Comparison of ENCODE assay signal across 15 cellular contexts in the genomic region with DNA sequence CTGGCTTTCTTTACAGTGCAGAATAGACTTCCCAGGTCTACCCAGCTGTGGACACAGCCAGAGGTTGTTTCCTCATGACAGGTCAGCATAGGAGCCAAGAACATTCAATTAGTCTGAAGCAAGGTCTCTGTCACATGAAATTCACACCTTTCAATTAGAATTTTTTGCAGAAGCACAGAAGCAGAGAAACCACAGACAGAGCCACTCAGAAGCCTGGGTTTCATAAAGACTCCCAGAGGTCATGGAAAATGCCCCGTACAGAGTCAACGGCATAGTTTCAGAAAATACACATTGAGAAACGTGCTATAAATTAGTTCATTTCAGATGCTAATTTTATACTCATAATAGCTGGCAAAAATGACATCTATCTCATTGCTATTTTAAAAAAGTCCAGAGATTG.
A peak's percentile ranks its signal among the peaks of the same experiment; 100 is the strongest.
DNase-seq lines count a peak whose midpoint lies in the region; ATAC-seq and TF ChIP-seq lines count a peak whose summit lies in the region.
"Had no signal": no experiment of that assay in that cellular context is flagged by ENCODE, and none has a peak within 500 bp of the region (broad histone marks: within the 10 kb centered on the region; RNA-seq: fewer than 3 reads in every experiment).

No MANE protein-coding gene starts in this region.

- BruUV-seq in PC-3 (replicated peaks; lab: Mats Ljungman, UMichigan) (no TSS peak), MCF 10A (replicated peaks; lab: Mats Ljungman, UMichigan) (no TSS peak)

- peak; percentile 90 for DNase-seq in esophagus muscularis mucosa (ENCODE audit: extremely low spot score)
- DNase-seq in PC-3: no peak
- no peak for DNase-seq in MCF 10A (ENCODE audit: unreplicated experiment)
- DNase-seq in UCSD-AML1 (lab: John Stamatoyannopoulos, UW; ENCODE audit: unreplicated experiment): no peak
- DNase-seq in NCI-H1092 (lab: John Stamatoyannopoulos, UW): no peak
- DNase-seq: activated CD8-positive, alpha-beta T cell treated with anti-CD3 and anti-CD28 coated beads for 36 hours; activated naive CD8-positive, alpha-beta T cell treated with anti-CD3 and anti-CD28 coated beads, Interleukin-2, amount 10 ng/mL, durations not matched to agents 7 days and 5 days; dermis blood vessel endothelial cell; NCI-H774; stimulated activated CD4-positive, alpha-beta T cell treated with anti-CD3 and anti-CD28 coated beads, Interleukin-4, amount 100 ng/mL, for 4 hours had no signal

- no peaks in the 10 kb centered on the region for H3F3A ChIP-seq in PC-3 (ENCODE audit: low read length, unreplicated experiment)

- no peak overlapping the region for H3K9ac ChIP-seq in PC-3 (ENCODE audit: low read length)

- no peaks in the 10 kb centered on the region for H3K4me1 Mint-ChIP-seq in MCF 10A (ENCODE audit: insufficient read depth, unreplicated experiment)
- H3K4me1 Mint-ChIP-seq: activated naive CD8-positive, alpha-beta T cell treated with anti-CD3 and anti-CD28 coated beads, Interleukin-2, amount 10 ng/mL, durations not matched to agents 7 days and 5 days had no signal

- TF ChIP-seq CTCF in esophagus muscularis mucosa (IDR thresholded peaks at IDR 0.05) (no peak), PC-3 (conservative IDR thresholded peaks at IDR 0.05; ENCODE audit: low read depth, low read length) (no peak), MCF 10A (IDR thresholded peaks at IDR 0.05; ENCODE audit: unreplicated experiment) (no peak)

- no peaks in the 10 kb centered on the region for H3K36me3 ChIP-seq in esophagus muscularis mucosa
- no peaks in the 10 kb centered on the region for H3K36me3 ChIP-seq in PC-3 (ENCODE audit: low read depth, low read length)
- H3K36me3 ChIP-seq: thoracic aorta had no signal

- intact Hi-C loops in esophagus muscularis mucosa (cut with DNase I) (no loop called here), PC-3 (cut with micrococcal nuclease) (no loop called here), MCF 10A (cut with micrococcal nuclease) (no loop called here)

- no peaks in the 10 kb centered on the region for H3K27me3 Mint-ChIP-seq in MCF 10A (ENCODE audit: insufficient read depth, unreplicated experiment)
- H3K27me3 Mint-ChIP-seq: activated CD8-positive, alpha-beta T cell treated with anti-CD3 and anti-CD28 coated beads for 36 hours; activated naive CD8-positive, alpha-beta T cell treated with anti-CD3 and anti-CD28 coated beads, Interleukin-2, amount 10 ng/mL, durations not matched to agents 7 days and 5 days had no signal

- no peak overlapping the region for H2AFZ ChIP-seq in PC-3 (ENCODE audit: low read length)

- H3K4me2 ChIP-seq in PC-3 (ENCODE audit: low read length): no peak overlapping the region

- ATAC-seq in GM18520 (IDR thresholded peaks at IDR 0.05; ENCODE audit: unreplicated experiment) (peak; percentile 56), GM21423 (IDR thresholded peaks at IDR 0.05; ENCODE audit: unreplicated experiment) (peak; percentile 49), HG03097 (IDR thresholded peaks at IDR 0.05; ENCODE audit: low FRiP score, unreplicated experiment) (peak; percentile 43), PC-3 (no peak)
- ATAC-seq: activated CD8-positive, alpha-beta T cell treated with anti-CD3 and anti-CD28 coated beads for 36 hours had no signal

- TF ChIP-seq EP300 in esophagus muscularis mucosa (IDR thresholded peaks at IDR 0.05): no peak

- CTCF ChIA-PET in PC-3 (lab: Charles Lee) (no interaction called here), MCF 10A (lab: Yijun Ruan, JAX) (interaction anchor here (0.6 kb wide), 1 partner anchor 16 kb away, joined by 5 read pairs; no protein-coding TSS in a partner anchor)

- no peak overlapping the region for H3K4me3 Mint-ChIP-seq in MCF 10A (ENCODE audit: unreplicated experiment)
- H3K4me3 Mint-ChIP-seq: activated CD8-positive, alpha-beta T cell treated with anti-CD3 and anti-CD28 coated beads for 36 hours; activated naive CD8-positive, alpha-beta T cell treated with anti-CD3 and anti-CD28 coated beads, Interleukin-2, amount 10 ng/mL, durations not matched to agents 7 days and 5 days; activated T-helper 1 cell treated with anti-CD3 and anti-CD28 coated beads, Interleukin-12 subunit alpha, Interleukin-12 subunit beta, Interleukin-2, Interleukin-4 antibody, amounts not matched to agents 30 ng/mL and 10 ng/mL and 1 ng/mL, durations not matched to agents 14 hours and 24 hours and 36 hours had no signal

- H3K27ac Mint-ChIP-seq in MCF 10A (ENCODE audit: low read depth, unreplicated experiment): no peak overlapping the region
- H3K27ac Mint-ChIP-seq: activated CD8-positive, alpha-beta T cell treated with anti-CD3 and anti-CD28 coated beads for 36 hours; activated naive CD8-positive, alpha-beta T cell treated with anti-CD3 and anti-CD28 coated beads, Interleukin-2, amount 10 ng/mL, durations not matched to agents 7 days and 5 days; activated T-helper 1 cell treated with anti-CD3 and anti-CD28 coated beads, Interleukin-12 subunit alpha, Interleukin-12 subunit beta, Interleukin-2, Interleukin-4 antibody, amounts not matched to agents 30 ng/mL and 10 ng/mL and 1 ng/mL, durations not matched to agents 14 hours and 24 hours and 36 hours had no signal

- peaks cover 6% of the 10 kb centered on the region for H3K36me3 Mint-ChIP-seq in MCF 10A (ENCODE audit: insufficient read depth, unreplicated experiment)
- H3K36me3 Mint-ChIP-seq: activated naive CD8-positive, alpha-beta T cell treated with anti-CD3 and anti-CD28 coated beads, Interleukin-2, amount 10 ng/mL, durations not matched to agents 7 days and 5 days had no signal

- H3K4me3 ChIP-seq in esophagus muscularis mucosa (no peak overlapping the region), PC-3 (ENCODE audit: low read length) (no peak overlapping the region)
- H3K4me3 ChIP-seq: thoracic aorta had no signal

- no peaks in the 10 kb centered on the region for H3K9me3 Mint-ChIP-seq in MCF 10A (ENCODE audit: unreplicated experiment)
- H3K9me3 Mint-ChIP-seq: activated CD8-positive, alpha-beta T cell treated with anti-CD3 and anti-CD28 coated beads for 36 hours; activated naive CD8-positive, alpha-beta T cell treated with anti-CD3 and anti-CD28 coated beads, Interleukin-2, amount 10 ng/mL, durations not matched to agents 7 days and 5 days; activated T-helper 1 cell treated with anti-CD3 and anti-CD28 coated beads, Interleukin-12 subunit alpha, Interleukin-12 subunit beta, Interleukin-2, Interleukin-4 antibody, amounts not matched to agents 30 ng/mL and 10 ng/mL and 1 ng/mL, durations not matched to agents 14 hours and 24 hours and 36 hours had no signal

- no peaks in the 10 kb centered on the region for H3K9me3 ChIP-seq in esophagus muscularis mucosa
- H3K9me3 ChIP-seq in PC-3 (ENCODE audit: low read length): no peaks in the 10 kb centered on the region
- H3K9me3 ChIP-seq: thoracic aorta had no signal

- POLR2A ChIA-PET in PC-3 (lab: Charles Lee; ENCODE audit: unreplicated experiment): no interaction called here
- POLR2A ChIA-PET in MCF 10A (lab: Yijun Ruan, JAX): no interaction called here

- H3K9me2 ChIP-seq in PC-3 (replicated peaks; ENCODE audit: low read length): no peaks in the 10 kb centered on the region

- 94% methylated on average over 3 of the region's 3 CpGs for WGBS in esophagus muscularis mucosa

- no peak overlapping the region for H3K27ac ChIP-seq in esophagus muscularis mucosa (replicated peaks in 1 of 4)
- H3K27ac ChIP-seq in PC-3 (ENCODE audit: low read length): no peak overlapping the region
- H3K27ac ChIP-seq: thoracic aorta had no signal

- H4K20me1 ChIP-seq in PC-3 (ENCODE audit: low read length): no peaks in the 10 kb centered on the region

- no peaks in the 10 kb centered on the region for H3K79me2 ChIP-seq in PC-3 (ENCODE audit: low read length)

- H3K4me1 ChIP-seq in esophagus muscularis mucosa: no peaks in the 10 kb centered on the region
- no peaks in the 10 kb centered on the region for H3K4me1 ChIP-seq in PC-3 (ENCODE audit: insufficient read depth, low read length)

- H3K27me3 ChIP-seq in esophagus muscularis mucosa (no peaks in the 10 kb centered on the region), PC-3 (ENCODE audit: low read length) (no peaks in the 10 kb centered on the region)

- no peak for TF ChIP-seq POLR2A in esophagus muscularis mucosa (IDR thresholded peaks at IDR 0.05; ENCODE audit: low read depth)
